ENCODE assay signal across 7 cellular contexts in genomic region chr1:193048937-193049336, GRCh38. TPM values are rescaled to one million over a fixed set of nuclear protein-coding genes. Genes with fewer than 3 reads are reported as not detected.
DNase-seq lines count a peak whose midpoint lies in the region; ATAC-seq, FAIRE-seq and TF ChIP-seq lines count a peak whose summit lies in the region.
"Not testable (repeated sequence)": the region's sequence is repeated elsewhere in the genome, so short reads cannot be mapped to it uniquely, and the experiment has no call there.

No MANE protein-coding gene starts in this region.

- H4K5ac ChIP-seq in mesendoderm (ENCODE audit: low read length): not testable (repeated sequence)

- H3K27ac Mint-ChIP-seq in endodermal cell: not testable (repeated sequence)

- H2BK15ac ChIP-seq in mesendoderm (replicated peaks; ENCODE audit: low read depth): not testable (repeated sequence)

- TF ChIP-seq RAD21 in HCT116 (IDR thresholded peaks at IDR 0.05; ENCODE audit: low read depth); K562 (CRISPR knock-in tag; conservative IDR thresholded peaks at IDR 0.05 in 1 of 2, IDR thresholded peaks at IDR 0.05 in 1 of 2): not testable (repeated sequence)

- not testable (repeated sequence) for H2AK5ac ChIP-seq in mesendoderm (ENCODE audit: low read length)

- H3K27me3 ChIP-seq in HCT116 (ENCODE audit: insufficient read depth, low read length); K562 (ENCODE audit: control insufficient read depth in 2 of 2, insufficient read depth in 2 of 2, low read length in 2 of 2); endodermal cell (ENCODE audit: control insufficient read depth, insufficient read depth, low read length, poor library complexity, severe bottlenecking); mesendoderm (ENCODE audit: insufficient read depth, low read length, poor library complexity): not testable (repeated sequence)

- H3K9me3 ChIP-seq in HCT116 (ENCODE audit: control insufficient read depth in 1 of 2, insufficient read depth in 1 of 2, low read depth in 1 of 2, low read length in 2 of 2); SK-N-MC (ENCODE audit: low read depth, low read length); K562 (replicated peaks; ENCODE audit: control insufficient read depth, insufficient read depth, low read depth, low read length); endodermal cell (ENCODE audit: control insufficient read depth, low read length): not testable (repeated sequence)

- peak; percentile 28 for DNase-seq in HCT116 (ENCODE audit: low read depth, low spot score)
- peak; percentile 20 for DNase-seq in HT1080 (ENCODE audit: low read depth)
- peak; percentile 31 for DNase-seq in M059J (ENCODE audit: low read depth)
- not testable (repeated sequence) for DNase-seq in SK-N-MC (ENCODE audit: low read depth, low spot score); K562 (ENCODE audit: extremely low read depth in 1 of 4, low spot score in 3 of 4)
- DNase-seq in endodermal cell: peak; percentile 50
- peak; percentile 40 for DNase-seq in mesendoderm

- H3K4ac ChIP-seq in mesendoderm (ENCODE audit: low read depth, low read length): not testable (repeated sequence)

- not testable (repeated sequence) for H3K4me3 Mint-ChIP-seq in endodermal cell

- not testable (repeated sequence) for H3K9ac ChIP-seq in HCT116 (ENCODE audit: low read length); SK-N-MC (ENCODE audit: insufficient read length); K562 (ENCODE audit: insufficient read depth in 1 of 2, low read depth in 2 of 2, low read length in 2 of 2); endodermal cell (ENCODE audit: extremely low read depth, low read length, poor library complexity, severe bottlenecking); mesendoderm (ENCODE audit: low read length)

- not testable (repeated sequence) for H3K9me1 ChIP-seq in K562 (ENCODE audit: control insufficient read depth, insufficient read depth, low read length)

- peak overlapping the region; percentile 29; the same call in 1 of the 2 replicates for H3K4me2 ChIP-seq in HCT116 (ENCODE audit: low read length)
- not testable (repeated sequence) for H3K4me2 ChIP-seq in K562 (ENCODE audit: insufficient read depth, low read length); mesendoderm (ENCODE audit: low read length)

- not testable (repeated sequence) for H3K9me2 ChIP-seq in HCT116 (ENCODE audit: insufficient read depth)

- whole genome bisulfite sequencing in K562 (ENCODE audit: insufficient coverage, low coverage, missing lambda C conversion rate): 90% methylated on average over 6 of the region's 6 CpGs
- 87 to 89% methylated on average over 5 to 6 of the region's 6 CpGs for WGBS in endodermal cell (ENCODE audit: insufficient coverage in 1 of 2, insufficient read length in 1 of 2), 2 experiments
- no CpG with 5 or more reads among the region's 6 CpGs for WGBS in mesendoderm (ENCODE audit: extremely low coverage, insufficient coverage, low lambda C conversion rate)

- not testable (repeated sequence) for TF ChIP-seq EP300 in K562 (IDR thresholded peaks at IDR 0.05; ENCODE audit: low read length)

- peaks cover 8 to 13% of the 10 kb centered on the region in 2 experiments for H3K4me1 ChIP-seq in HCT116 (ENCODE audit: control insufficient read depth in 1 of 2, insufficient read depth in 2 of 2, low read length in 2 of 2)
- not testable (repeated sequence) for H3K4me1 ChIP-seq in K562 (replicated peaks in 1 of 2; ENCODE audit: control insufficient read depth in 2 of 2, insufficient read depth in 2 of 2, low read length in 2 of 2); endodermal cell (ENCODE audit: control insufficient read depth, insufficient read depth, low read length); mesendoderm (ENCODE audit: control insufficient read depth, low read depth, low read length)

- CTCF ChIA-PET in HCT116 (lab: Charles Lee); K562 (lab: Yijun Ruan, JAX; ENCODE audit: low intra/inter-chr PET ratio): not testable (repeated sequence)

- H3K27ac ChIP-seq in HCT116 (ENCODE audit: low read depth, low read length); K562 (ENCODE audit: extremely low read depth, low read depth, low read length); endodermal cell (ENCODE audit: low read depth, low read length); mesendoderm (ENCODE audit: low read depth, low read length): not testable (repeated sequence)
- peak overlapping the region; percentile 15; the same call in 1 of the 2 replicates for H3K27ac ChIP-seq in SK-N-MC

- in situ Hi-C loops in K562 (cut with MboI): not testable (repeated sequence)

- H3K18ac ChIP-seq in mesendoderm (ENCODE audit: low read length): not testable (repeated sequence)

- H3K79me2 ChIP-seq in HCT116 (ENCODE audit: insufficient read depth, low read length): peaks cover 93% of the 10 kb centered on the region
- peaks cover 84% of the 10 kb centered on the region for H3K79me2 ChIP-seq in K562 (ENCODE audit: control insufficient read depth, insufficient read depth, low read length)
- H3K79me2 ChIP-seq in mesendoderm (ENCODE audit: control insufficient read depth, insufficient read depth, low read length): not testable (repeated sequence)

- POLR2A ChIA-PET in HCT116 (lab: Charles Lee): not testable (repeated sequence)
- POLR2A ChIA-PET in K562 (lab: Yijun Ruan, JAX): interaction anchor here (0.9 to 3.6 kb wide), 3 partner anchors 8 to 13 kb away, joined by 3 to 20 read pairs (median 4); partner anchors contain the start of genes RO60 and UCHL5

- H3K36me3 ChIP-seq in HCT116 (ENCODE audit: control insufficient read depth in 1 of 2, insufficient read depth in 2 of 2, low read length in 2 of 2): peaks cover 25 to 48% of the 10 kb centered on the region in 2 experiments; a peak in 3 of 4 replicates
- H3K36me3 ChIP-seq in SK-N-MC (ENCODE audit: insufficient read depth, low read length): peaks cover 64% of the 10 kb centered on the region
- H3K36me3 ChIP-seq in K562 (ENCODE audit: control insufficient read depth, insufficient read depth, low read length): peaks cover 93% of the 10 kb centered on the region
- H3K36me3 ChIP-seq in endodermal cell (ENCODE audit: control insufficient read depth, insufficient read depth, low read length): peaks cover 56% of the 10 kb centered on the region
- not testable (repeated sequence) for H3K36me3 ChIP-seq in mesendoderm (ENCODE audit: control insufficient read depth, insufficient read depth, low read length)

- not testable (repeated sequence) for H4K8ac ChIP-seq in mesendoderm (ENCODE audit: low read depth, low read length)

- not testable (repeated sequence) for FAIRE-seq in K562 (lab: Jason Lieb, UNC)

- ATAC-seq in HCT116 (peak; percentile 87), K562 (peak; percentile 24; the same call in 2 of the 3 replicates)

- H3K9me3 Mint-ChIP-seq in endodermal cell: not testable (repeated sequence)

- H3K56ac ChIP-seq in mesendoderm (ENCODE audit: low read length): not testable (repeated sequence)

- RAD21 ChIA-PET in HCT116 (lab: Charles Lee; ENCODE audit: low non-redundant PET in 1 of 2, low total read pairs in 2 of 2, uncharacterized antibody in 2 of 2, unreplicated experiment in 2 of 2): not testable (repeated sequence)

- H2BK5ac ChIP-seq in mesendoderm (ENCODE audit: low read length): not testable (repeated sequence)

- BruUV-seq in HCT116 (replicated peaks; lab: Mats Ljungman, UMichigan); K562 (replicated peaks; lab: Mats Ljungman, UMichigan): not testable (repeated sequence)

- H2AFZ ChIP-seq in HCT116 (ENCODE audit: low read depth, low read length, poor library complexity, severe bottlenecking); K562 (ENCODE audit: low read depth, low read length): not testable (repeated sequence)

- not testable (repeated sequence) for H3K4me1 Mint-ChIP-seq in endodermal cell

- not testable (repeated sequence) for H2BK120ac ChIP-seq in mesendoderm (ENCODE audit: low read depth, low read length)

- not testable (repeated sequence) for H3K79me1 ChIP-seq in mesendoderm (ENCODE audit: low read length)

- not testable (repeated sequence) for H3K4me3 ChIP-seq in HCT116 (replicated peaks in 1 of 2; ENCODE audit: low read depth in 1 of 2, low read length in 2 of 2); SK-N-MC; K562; endodermal cell (ENCODE audit: low read length); mesendoderm (ENCODE audit: low read length)

- intact Hi-C loops in HCT116 (cut with micrococcal nuclease); K562 (cut with micrococcal nuclease): not testable (repeated sequence)

- H3K36me3 Mint-ChIP-seq in endodermal cell (ENCODE audit: low read depth): peaks cover 27% of the 10 kb centered on the region

- not testable (repeated sequence) for H3K23ac ChIP-seq in mesendoderm (ENCODE audit: low read length)

- not testable (repeated sequence) for TF ChIP-seq CTCF in HCT116 (IDR thresholded peaks at IDR 0.05 in 2 of 3, conservative IDR thresholded peaks at IDR 0.05 in 1 of 3; ENCODE audit: borderline replicate concordance in 1 of 3, insufficient read depth in 1 of 3, low read depth in 2 of 3, low read length in 2 of 3); K562 (IDR thresholded peaks at IDR 0.05 in 2 of 3, conservative IDR thresholded peaks at IDR 0.05 in 1 of 3; ENCODE audit: insufficient read depth in 2 of 3, low read depth in 1 of 3, low read length in 3 of 3); endodermal cell (conservative IDR thresholded peaks at IDR 0.05)

- not testable (repeated sequence) for H3K27me3 Mint-ChIP-seq in endodermal cell (ENCODE audit: insufficient read depth)

- H4K20me1 ChIP-seq in HCT116 (ENCODE audit: insufficient read depth); K562 (replicated peaks; ENCODE audit: control insufficient read depth, insufficient read depth, low read length): not testable (repeated sequence)

- TF ChIP-seq POLR2A in HCT116 (IDR thresholded peaks at IDR 0.05; ENCODE audit: borderline replicate concordance, extremely low read depth, insufficient read depth, insufficient read length); K562 (conservative IDR thresholded peaks at IDR 0.05): not testable (repeated sequence)

RNA-seq across cellular contexts. Expression of gene UCHL5, which starts 10.2 kb away (rescaled TPM):
- total RNA-seq in HCT116 (2021; ENCODE audit: unreplicated experiment) (75.8 TPM), K562 (2014; rRNA removed) (85.4 and 85.6 TPM in 2 replicates), K562 (2014; rRNA removed; fragmentation: Illumina TruSeq; extraction: Trizol) (114 and 132 TPM in 2 replicates), K562 (2015; rRNA removed; fragmentation: Illumina TruSeq; extraction: Trizol) (117 and 122 TPM in 2 replicates), K562 (2021) (133 and 138 TPM in 2 replicates), endodermal cell (10 to 100 TPM; 33.0 to 40.6 TPM)
- 28.2 and 40.4 TPM in 2 replicates for polyA plus RNA-seq in HCT116 (2012)
- total RNA-seq in HT1080 (2014; rRNA removed; shearing (Covaris generic)): 27.0 and 41.4 TPM in 2 replicates
- 69.6 and 75.2 TPM in 2 replicates for polyA plus RNA-seq in HT1080 (2015; cell fraction: cytosol; rRNA removed)
- polyA plus RNA-seq in HT1080 (2015; cell fraction: nucleus; rRNA removed): 42.1 and 46.5 TPM in 2 replicates
- total RNA-seq in M059J (2014; rRNA removed; shearing (Covaris generic)): 31.8 and 36.8 TPM in 2 replicates
- 52.2 and 140 TPM in 2 replicates for total RNA-seq in K562 (2011; cell fraction: chromatin; rRNA removed; ENCODE audit: low replicate concordance)
- 19.7 and 27.2 TPM in 2 replicates for total RNA-seq in K562 (2011; cell fraction: nucleolus; rRNA removed)
- total RNA-seq in K562 (2011; cell fraction: nucleoplasm; rRNA removed): 59.5 and 113 TPM in 2 replicates
- polyA plus RNA-seq in K562 (2011; rRNA removed) (117 and 174 TPM in 2 replicates), K562 (2014; fragmentation: Illumina TruSeq; extraction: Trizol) (188 and 206 TPM in 2 replicates), K562 (2014; fragmentation: Nextera tagmentation; extraction: Ambion mirVana) (10 to 100 TPM; 61.0 to 68.9 TPM), K562 (2014; rRNA removed) (151 and 180 TPM in 2 replicates)
- 21.6 and 39.4 TPM in 2 replicates for polyA plus RNA-seq in K562 (2011; cell fraction: cytosol; rRNA removed)
- polyA plus RNA-seq in K562 (2011; cell fraction: nucleus; rRNA removed): 38.3 and 58.5 TPM in 2 replicates
- polyA plus RNA-seq in K562 (2012): 89.5 and 112 TPM in 2 replicates
- polyA minus RNA-seq in K562 (2011; rRNA and poly(A)+ RNA removed): 168 and 179 TPM in 2 replicates
- 44.0 and 70.9 TPM in 2 replicates for polyA minus RNA-seq in K562 (2011; cell fraction: cytosol; rRNA and poly(A)+ RNA removed)
- polyA minus RNA-seq in K562 (2011; cell fraction: nucleus; rRNA and poly(A)+ RNA removed): 62.3 and 92.4 TPM in 2 replicates
- 32.7 TPM for polyA plus RNA-seq in endodermal cell (2013, experiment 1 of 2)
- 33.8 TPM for polyA plus RNA-seq in endodermal cell (2013, experiment 2 of 2)
- polyA plus RNA-seq in mesendoderm (2013, experiment 1 of 2): 44.4 TPM
- polyA plus RNA-seq in mesendoderm (2013, experiment 2 of 2): 44.8 TPM

RNA-seq across cellular contexts. Expression of gene RO60, which starts 10.5 kb away (rescaled TPM):
- total RNA-seq in HCT116 (2021; ENCODE audit: unreplicated experiment) (69.5 TPM), K562 (2014; rRNA removed) (118 and 156 TPM in 2 replicates), K562 (2014; rRNA removed; fragmentation: Illumina TruSeq; extraction: Trizol) (128 and 147 TPM in 2 replicates), K562 (2015; rRNA removed; fragmentation: Illumina TruSeq; extraction: Trizol) (128 TPM in 2 replicates), K562 (2021) (101 and 110 TPM in 2 replicates), endodermal cell (10 to 100 TPM; 79.4 to 92.0 TPM)
- polyA plus RNA-seq in HCT116 (2012): 16.5 and 19.7 TPM in 2 replicates
- 75.0 and 78.3 TPM in 2 replicates for total RNA-seq in HT1080 (2014; rRNA removed; shearing (Covaris generic))
- 19.2 and 22.4 TPM in 2 replicates for polyA plus RNA-seq in HT1080 (2015; cell fraction: cytosol; rRNA removed)
- 27.1 and 27.6 TPM in 2 replicates for polyA plus RNA-seq in HT1080 (2015; cell fraction: nucleus; rRNA removed)
- 57.3 and 88.1 TPM in 2 replicates for total RNA-seq in M059J (2014; rRNA removed; shearing (Covaris generic))
- 38.1 and 70.7 TPM in 2 replicates for total RNA-seq in K562 (2011; cell fraction: chromatin; rRNA removed; ENCODE audit: low replicate concordance)
- total RNA-seq in K562 (2011; cell fraction: nucleolus; rRNA removed): 42.0 and 43.2 TPM in 2 replicates
- total RNA-seq in K562 (2011; cell fraction: nucleoplasm; rRNA removed): 50.5 and 80.9 TPM in 2 replicates
- polyA plus RNA-seq in K562 (2011; rRNA removed) (46.1 and 56.4 TPM in 2 replicates), K562 (2014; fragmentation: Illumina TruSeq; extraction: Trizol) (24.9 and 28.5 TPM in 2 replicates), K562 (2014; fragmentation: Nextera tagmentation; extraction: Ambion mirVana) (100 to 1,000 TPM in 1 of 2 experiments, 10 to 100 TPM in 1; 49.2 to 187 TPM), K562 (2014; rRNA removed) (27.7 and 32.0 TPM in 2 replicates)
- polyA plus RNA-seq in K562 (2011; cell fraction: cytosol; rRNA removed): 24.7 and 26.1 TPM in 2 replicates
- 19.7 and 22.2 TPM in 2 replicates for polyA plus RNA-seq in K562 (2011; cell fraction: nucleus; rRNA removed)
- 22.6 and 31.7 TPM in 2 replicates for polyA plus RNA-seq in K562 (2012)
- 285 and 314 TPM in 2 replicates for polyA minus RNA-seq in K562 (2011; rRNA and poly(A)+ RNA removed)
- 101 and 165 TPM in 2 replicates for polyA minus RNA-seq in K562 (2011; cell fraction: cytosol; rRNA and poly(A)+ RNA removed)
- polyA minus RNA-seq in K562 (2011; cell fraction: nucleus; rRNA and poly(A)+ RNA removed): 65.4 and 95.5 TPM in 2 replicates
- polyA plus RNA-seq in endodermal cell (2013, experiment 1 of 2): 41.1 TPM
- 47.7 TPM for polyA plus RNA-seq in endodermal cell (2013, experiment 2 of 2)
- 22.3 TPM for polyA plus RNA-seq in mesendoderm (2013, experiment 1 of 2)
- polyA plus RNA-seq in mesendoderm (2013, experiment 2 of 2): 21.1 TPM

RNA-seq across cellular contexts. Expression of gene GLRX2, which starts 56.3 kb away (rescaled TPM):
- total RNA-seq in HCT116 (2021; ENCODE audit: unreplicated experiment) (30.6 TPM), K562 (2014; rRNA removed) (29.4 and 54.2 TPM in 2 replicates), K562 (2014; rRNA removed; fragmentation: Illumina TruSeq; extraction: Trizol) (82.6 and 99.3 TPM in 2 replicates), K562 (2015; rRNA removed; fragmentation: Illumina TruSeq; extraction: Trizol) (61.4 and 72.1 TPM in 2 replicates), K562 (2021) (64.2 and 69.5 TPM in 2 replicates), endodermal cell (10 to 100 TPM in 1 of 2 donors, 1 to 10 TPM in 1; 8.6 to 11.0 TPM)
- 8.2 and 13.6 TPM in 2 replicates for polyA plus RNA-seq in HCT116 (2012)
- total RNA-seq in HT1080 (2014; rRNA removed; shearing (Covaris generic)): 42.4 and 50.4 TPM in 2 replicates
- 19.0 and 22.1 TPM in 2 replicates for polyA plus RNA-seq in HT1080 (2015; cell fraction: cytosol; rRNA removed)
- polyA plus RNA-seq in HT1080 (2015; cell fraction: nucleus; rRNA removed): 4.6 and 10.1 TPM in 2 replicates
- total RNA-seq in M059J (2014; rRNA removed; shearing (Covaris generic)): 7.3 and 33.9 TPM in 2 replicates
- total RNA-seq in K562 (2011; cell fraction: chromatin; rRNA removed; ENCODE audit: low replicate concordance): 4.8 and 10.3 TPM in 2 replicates
- total RNA-seq in K562 (2011; cell fraction: nucleolus; rRNA removed): 2.8 and 4.2 TPM in 2 replicates
- 4.3 and 8.2 TPM in 2 replicates for total RNA-seq in K562 (2011; cell fraction: nucleoplasm; rRNA removed)
- polyA plus RNA-seq in K562 (2011; rRNA removed) (21.4 and 47.8 TPM in 2 replicates), K562 (2014; fragmentation: Illumina TruSeq; extraction: Trizol) (47.7 and 55.1 TPM in 2 replicates), K562 (2014; fragmentation: Nextera tagmentation; extraction: Ambion mirVana) (10 to 100 TPM; 13.3 to 16.8 TPM), K562 (2014; rRNA removed) (62.2 and 62.4 TPM in 2 replicates)
- 10.6 and 15.4 TPM in 2 replicates for polyA plus RNA-seq in K562 (2011; cell fraction: cytosol; rRNA removed)
- 7.8 and 8.6 TPM in 2 replicates for polyA plus RNA-seq in K562 (2011; cell fraction: nucleus; rRNA removed)
- polyA plus RNA-seq in K562 (2012): 56.4 and 76.0 TPM in 2 replicates
- polyA minus RNA-seq in K562 (2011; rRNA and poly(A)+ RNA removed): 9.6 and 14.7 TPM in 2 replicates
- polyA minus RNA-seq in K562 (2011; cell fraction: cytosol; rRNA and poly(A)+ RNA removed): 5.5 and 6.5 TPM in 2 replicates
- 3.6 and 5.6 TPM in 2 replicates for polyA minus RNA-seq in K562 (2011; cell fraction: nucleus; rRNA and poly(A)+ RNA removed)
- polyA plus RNA-seq in endodermal cell (2013, experiment 1 of 2): 5.3 TPM
- 6.1 TPM for polyA plus RNA-seq in endodermal cell (2013, experiment 2 of 2)
- 16.7 TPM for polyA plus RNA-seq in mesendoderm (2013, experiment 1 of 2)
- polyA plus RNA-seq in mesendoderm (2013, experiment 2 of 2): 18.0 TPM
